1 cellular context compared by ENCODE assay signal in genomic region chr1:226875641-226876295, GRCh38.
TF ChIP-seq lines count a peak whose summit lies in the region.

No MANE protein-coding gene starts in this region.

TF ChIP-seq in HEK293, 187 proteins besides CTCF, POLR2A, EP300 and RAD21 (continued from another document and continues in another):
- peak; percentile 33; the same call in 1 of the 2 replicates for TF ChIP-seq ZNF639 (tag by site-specific recombination; IDR thresholded peaks at IDR 0.05)
- peak; percentile 89 for TF ChIP-seq ZSCAN16 (tag by site-specific recombination; IDR thresholded peaks at IDR 0.05)
- no peak for TF ChIP-seq ZNF341 (tag by site-specific recombination; IDR thresholded peaks at IDR 0.05; ENCODE audit: low read depth)
- no peak for TF ChIP-seq ZNF501 (tag by site-specific recombination; IDR thresholded peaks at IDR 0.05)
- no peak for TF ChIP-seq ZNF112 (tag by site-specific recombination; IDR thresholded peaks at IDR 0.05)
- no peak for TF ChIP-seq ZNF626 (tag by site-specific recombination; IDR thresholded peaks at IDR 0.05)
- TF ChIP-seq ZNF555 (tag by site-specific recombination; conservative IDR thresholded peaks at IDR 0.05) = no peak
- TF ChIP-seq SP3 (tag by site-specific recombination; IDR thresholded peaks at IDR 0.05) = peak; percentile 53
- TF ChIP-seq ZBTB21 (tag by site-specific recombination; IDR thresholded peaks at IDR 0.05) = peak; percentile 93
- no peak for TF ChIP-seq ZNF768 (tag by site-specific recombination; IDR thresholded peaks at IDR 0.05)
- no peak for TF ChIP-seq PRDM4 (tag by site-specific recombination; IDR thresholded peaks at IDR 0.05)
- no peak for TF ChIP-seq ZNF133 (tag by site-specific recombination; IDR thresholded peaks at IDR 0.05)
- no peak for TF ChIP-seq ZNF155 (tag by site-specific recombination; IDR thresholded peaks at IDR 0.05)
- TF ChIP-seq ZNF26 (tag by site-specific recombination; IDR thresholded peaks at IDR 0.05) = no peak
- no peak for TF ChIP-seq ZBTB11 (tag by site-specific recombination; conservative IDR thresholded peaks at IDR 0.05; ENCODE audit: low read depth)
- peak; percentile 6 for TF ChIP-seq ZBTB26 (tag by site-specific recombination; optimal IDR thresholded peaks at IDR 0.05)
- no peak for TF ChIP-seq ZNF280C (tag by site-specific recombination; IDR thresholded peaks at IDR 0.05)
- no peak for TF ChIP-seq GFI1B (tag by site-specific recombination; IDR thresholded peaks at IDR 0.05)
- TF ChIP-seq ZSCAN5A (tag by site-specific recombination; IDR thresholded peaks at IDR 0.05) = no peak
- TF ChIP-seq ZNF585B (tag by site-specific recombination; IDR thresholded peaks at IDR 0.05) = no peak
- no peak for TF ChIP-seq YY1 (tag by site-specific recombination; IDR thresholded peaks at IDR 0.05)
- no peak for TF ChIP-seq SETDB1 (IDR thresholded peaks at IDR 0.05; ENCODE audit: insufficient read length, low read length)
- TF ChIP-seq ZNF362 (tag by site-specific recombination; IDR thresholded peaks at IDR 0.05) = no peak
- TF ChIP-seq INSM2 (tag by site-specific recombination; IDR thresholded peaks at IDR 0.05) = 0 out of 2 replicates have a peak, but pooled peaks have one; percentile 46
- no peak for TF ChIP-seq ZNF335 (tag by site-specific recombination; conservative IDR thresholded peaks at IDR 0.05)
- TF ChIP-seq ZNF274 (IDR thresholded peaks at IDR 0.05; ENCODE audit: low read length) = no peak
- no peak for TF ChIP-seq ZNF274 (tag by site-specific recombination; IDR thresholded peaks at IDR 0.05; ENCODE audit: borderline replicate concordance)
- TF ChIP-seq ZNF707 (tag by site-specific recombination; IDR thresholded peaks at IDR 0.05) = no peak
- TF ChIP-seq ZNF37A (tag by site-specific recombination; IDR thresholded peaks at IDR 0.05) = no peak
- no peak for TF ChIP-seq HOXD13 (CRISPR knock-in tag; IDR thresholded peaks at IDR 0.05; ENCODE audit: borderline replicate concordance)
- TF ChIP-seq ZBTB8A (tag by site-specific recombination; IDR thresholded peaks at IDR 0.05) = no peak
- no peak for TF ChIP-seq RBAK (tag by site-specific recombination; IDR thresholded peaks at IDR 0.05)
- TF ChIP-seq ATF2 (tag by site-specific recombination; IDR thresholded peaks at IDR 0.05; ENCODE audit: low read depth) = 0 out of 2 replicates have a peak, but pooled peaks have one; percentile 28
- TF ChIP-seq ZBTB7A (tag by site-specific recombination; IDR thresholded peaks at IDR 0.05; ENCODE audit: low read depth) = no peak
- peak; percentile 25; the same call in 1 of the 2 replicates for TF ChIP-seq ZNF24 (tag by site-specific recombination; IDR thresholded peaks at IDR 0.05)
- no peak for TF ChIP-seq ZNF664 (tag by site-specific recombination; IDR thresholded peaks at IDR 0.05)
- peak; percentile 74; the same call in 1 of the 2 replicates for TF ChIP-seq PATZ1 (tag by site-specific recombination; IDR thresholded peaks at IDR 0.05)
- no peak for TF ChIP-seq ZNF777 (tag by site-specific recombination; IDR thresholded peaks at IDR 0.05; ENCODE audit: borderline replicate concordance)
- no peak for TF ChIP-seq EGR2 (tag by site-specific recombination; IDR thresholded peaks at IDR 0.05; ENCODE audit: low read depth)
- no peak for TF ChIP-seq ZFP69B (tag by site-specific recombination; IDR thresholded peaks at IDR 0.05)
